ENCODE assay signal across 18 cellular contexts in the genomic region with DNA sequence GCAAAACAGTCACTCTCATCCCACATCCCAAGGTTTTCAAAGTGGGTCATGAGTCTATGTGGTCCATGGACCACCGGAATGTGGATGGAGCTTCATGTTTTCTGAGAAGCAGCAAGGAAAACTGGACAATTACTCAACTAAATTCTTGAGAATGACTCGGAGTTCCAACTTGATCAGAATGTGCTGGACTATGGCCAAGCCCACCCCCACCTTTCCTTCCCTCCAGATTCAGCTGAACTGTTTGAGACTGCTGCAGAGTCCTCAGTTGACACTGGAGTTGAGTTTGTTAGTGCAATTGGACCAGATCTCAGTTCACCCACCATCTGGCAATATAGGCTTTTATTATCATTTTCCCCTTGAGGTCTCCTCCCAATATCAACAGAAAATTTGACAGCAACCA. TPM values are rescaled to one million over a fixed set of nuclear protein-coding genes. Genes with fewer than 3 reads are reported as not detected.
DNase-seq lines count a peak whose midpoint lies in the region; ATAC-seq and TF ChIP-seq lines count a peak whose summit lies in the region.
"Had no signal": no experiment of that assay in that cellular context is flagged by ENCODE, and none has a peak within 500 bp of the region (broad histone marks: within the 10 kb centered on the region; RNA-seq: fewer than 3 reads in every experiment).

No MANE protein-coding gene starts in this region.

- no peaks in the 10 kb centered on the region for H3K36me3 ChIP-seq in brain microvascular endothelial cell (replicated peaks)
- no peaks in the 10 kb centered on the region for H3K36me3 ChIP-seq in left ventricle myocardium inferior
- H3K36me3 ChIP-seq in skeletal muscle satellite cell (ENCODE audit: insufficient read depth, low read length): no peaks in the 10 kb centered on the region
- H3K36me3 ChIP-seq: esophagus squamous epithelium, suprapubic skin had no signal

- H3K4me1 ChIP-seq in left ventricle myocardium inferior: peaks cover 31% of the 10 kb centered on the region
- H3K4me1 ChIP-seq in skeletal muscle satellite cell (ENCODE audit: control insufficient read depth, insufficient read depth, low read length): peaks cover 28% of the 10 kb centered on the region
- H3K4me1 ChIP-seq: esophagus squamous epithelium, suprapubic skin had no signal

- H3K27ac ChIP-seq in brain microvascular endothelial cell (no peak overlapping the region), left ventricle myocardium inferior (replicated peaks) (peak overlapping the region; percentile 76)
- H3K27ac ChIP-seq: esophagus squamous epithelium, suprapubic skin had no signal

- TF ChIP-seq CTCF in brain microvascular endothelial cell (IDR thresholded peaks at IDR 0.05; ENCODE audit: low read depth, low read length, missing control alignments): no peak
- TF ChIP-seq CTCF in left ventricle myocardium inferior (IDR thresholded peaks at IDR 0.05; ENCODE audit: borderline replicate concordance): no peak

- intact Hi-C loops in left ventricle myocardium inferior (cut with micrococcal nuclease): no loop called here

- no peak for ATAC-seq in GM18909 (IDR thresholded peaks at IDR 0.05; ENCODE audit: poor library complexity, unreplicated experiment)

- peak overlapping the region; percentile 11 for H3K4me2 ChIP-seq in skeletal muscle satellite cell (ENCODE audit: low read length)

- no peaks in the 10 kb centered on the region for H3K9me3 ChIP-seq in left ventricle myocardium inferior (replicated peaks)
- no peaks in the 10 kb centered on the region for H3K9me3 ChIP-seq in skeletal muscle satellite cell (replicated peaks; ENCODE audit: low read length)
- H3K9me3 ChIP-seq: esophagus squamous epithelium, suprapubic skin had no signal

- in situ Hi-C loops in brain microvascular endothelial cell (cut with HindIII; ENCODE audit: low pct_ligation_motif_present, low sequenced_read_pairs): no loop called here

- DNase-seq in HS-27A (ENCODE audit: low read depth): peak; percentile 80
- DNase-seq in brain microvascular endothelial cell: peak; percentile 87
- peak; percentile 78 for DNase-seq in left ventricle myocardium inferior
- DNase-seq in stimulated activated CD8-positive, alpha-beta memory T cell treated with anti-CD3 and anti-CD28 coated beads, Interleukin-4, amount 100 ng/mL, for 48 hours: no peak
- DNase-seq in cerebellum (ENCODE audit: low spot score): no peak
- no peak for DNase-seq in NCI-H2171 (lab: John Stamatoyannopoulos, UW)
- DNase-seq: activated CD4-positive, alpha-beta memory T cell treated with anti-CD3 and anti-CD28 coated beads, Interleukin-2, amount 10 ng/mL, durations not matched to agents 7 days and 5 days; amniotic stem cell; cortex of kidney; DND-41; esophagus squamous epithelium; H7; mesenchymal stem cell; NCI-H2029 treated with DMSO at 0.1 percent for 48 hours; stimulated activated CD4-positive, alpha-beta T cell treated with anti-CD3 and anti-CD28 coated beads, Interleukin-1b, Interleukin-23, amount 100 ng/mL, for 48 hours had no signal

- no peak overlapping the region for H3K4me3 ChIP-seq in brain microvascular endothelial cell (ENCODE audit: low read depth, low read length)
- no peak overlapping the region for H3K4me3 ChIP-seq in left ventricle myocardium inferior
- H3K4me3 ChIP-seq in skeletal muscle satellite cell (ENCODE audit: low read length): no peak overlapping the region
- H3K4me3 ChIP-seq: esophagus squamous epithelium, suprapubic skin had no signal

- H3K27me3 ChIP-seq in brain microvascular endothelial cell (replicated peaks) (no peaks in the 10 kb centered on the region), left ventricle myocardium inferior (ENCODE audit: low read depth) (no peaks in the 10 kb centered on the region), skeletal muscle satellite cell (ENCODE audit: control insufficient read depth, insufficient read depth, low read length) (no peaks in the 10 kb centered on the region)

- no peak overlapping the region for H3K9ac ChIP-seq in skeletal muscle satellite cell (ENCODE audit: low read depth, low read length)

RNA-seq across cellular contexts. Expression of gene COL4A4, which starts 9.0 kb away (rescaled TPM):
- 8.9 TPM for total RNA-seq in left ventricle myocardium inferior
- 0.22 and 0.25 TPM in 2 replicates for total RNA-seq in skeletal muscle satellite cell (2012; rRNA removed)
- total RNA-seq in cerebellum: 3.0 TPM

RNA-seq across cellular contexts. Expression of gene COL4A3, which starts 9.4 kb away (rescaled TPM):
- total RNA-seq in left ventricle myocardium inferior (4.4 TPM), cerebellum (5.4 TPM)
- total RNA-seq in skeletal muscle satellite cell (2012; rRNA removed): under 0.01 TPM in 1 of 2 replicates, not detected in the other

Comparison
In these comparisons a context has a peak if more than half of its experiments do, and no peak if none do; other contexts are left out.
1. DNase-seq: peak in HS-27A (single experiment), brain microvascular endothelial cell (single experiment) and left ventricle myocardium inferior (single experiment); none in stimulated activated CD8-positive, alpha-beta memory T cell treated with anti-CD3 and anti-CD28 coated beads, Interleukin-4, amount 100 ng/mL, for 48 hours (single experiment), cerebellum (single experiment) and NCI-H2171 (single experiment).